Comparison of ENCODE assay signal across 16 cellular contexts in the genomic region with DNA sequence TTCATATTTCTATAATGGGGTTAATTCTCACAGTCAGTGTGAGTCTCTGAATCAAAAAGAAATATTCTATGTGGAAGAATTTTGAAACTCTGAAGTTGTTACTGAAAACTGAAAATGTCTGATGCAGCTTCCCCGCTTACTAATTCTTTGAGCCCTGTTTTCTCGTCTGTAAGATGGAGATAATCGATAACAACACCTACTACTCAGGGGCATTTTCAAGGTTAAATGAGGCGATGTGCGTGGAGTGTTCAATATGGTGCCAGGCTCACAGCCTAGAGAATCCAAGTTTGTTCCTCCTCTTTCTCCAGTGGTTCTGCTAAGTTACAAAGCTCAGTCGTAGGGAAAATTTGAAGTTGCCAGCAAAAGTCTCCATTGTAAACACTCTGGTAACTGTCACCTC.
A peak's percentile ranks its signal among the peaks of the same experiment; 100 is the strongest.
DNase-seq lines count a peak whose midpoint lies in the region; ATAC-seq and TF ChIP-seq lines count a peak whose summit lies in the region.
"Had no signal": no experiment of that assay in that cellular context is flagged by ENCODE, and none has a peak within 500 bp of the region (broad histone marks: within the 10 kb centered on the region; RNA-seq: fewer than 3 reads in every experiment).

No MANE protein-coding gene starts in this region.

- H3K9me3 ChIP-seq in mucosa of descending colon: peaks cover 9% of the 10 kb centered on the region

- peak; percentile 60 for ATAC-seq in activated CD4-positive, alpha-beta T cell treated with anti-CD3 and anti-CD28 coated beads for 36 hours
- peak; percentile 16 to 73 for ATAC-seq in activated naive CD4-positive, alpha-beta T cell treated with anti-CD3 and anti-CD28 coated beads, Interleukin-2, amount 50 U/mL, for 72 hours
- no peak for ATAC-seq in mucosa of descending colon

- H3K4me1 ChIP-seq in mesendoderm (ENCODE audit: control insufficient read depth, low read depth, low read length): no peaks in the 10 kb centered on the region
- no peaks in the 10 kb centered on the region for H3K4me1 ChIP-seq in mucosa of descending colon (ENCODE audit: low read depth)
- H3K4me1 ChIP-seq: BLaER1, Caco-2 had no signal

- H3K79me1 ChIP-seq in mesendoderm (ENCODE audit: low read length): no peaks in the 10 kb centered on the region

- no peaks in the 10 kb centered on the region for H3K9me3 Mint-ChIP-seq in activated CD4-positive, alpha-beta T cell treated with anti-CD3 and anti-CD28 coated beads for 36 hours (ENCODE audit: low read depth)
- H3K9me3 Mint-ChIP-seq in activated naive CD4-positive, alpha-beta T cell treated with anti-CD3 and anti-CD28 coated beads, Interleukin-2, amount 50 U/mL, for 72 hours: no peaks in the 10 kb centered on the region
- no peaks in the 10 kb centered on the region for H3K9me3 Mint-ChIP-seq in T-helper 2 cell treated with Interferon-gamma antibody and Interleukin-4, amounts not matched to agents 5 μg/mL and 100 μg/mL, for 36 hours
- H3K9me3 Mint-ChIP-seq: CD8-positive, alpha-beta memory T cell; H9 had no signal

- DNase-seq in activated CD4-positive, alpha-beta T cell treated with anti-CD3 and anti-CD28 coated beads for 36 hours: no peak
- no peak for DNase-seq in activated CD4-positive, alpha-beta T cell treated with anti-CD3 and anti-CD28 coated beads, Interleukin-2, amount 50 U/mL, for 4 hours
- no peak for DNase-seq in activated naive CD4-positive, alpha-beta T cell treated with anti-CD3 and anti-CD28 coated beads, Interleukin-2, amount 50 U/mL, for 72 hours (ENCODE audit: low spot score in 2 of 2)
- DNase-seq in activated naive CD4-positive, alpha-beta T cell treated with Interleukin-2 at 50 U/mL for 16 hours: no peak
- DNase-seq in T-helper 2 cell treated with Interferon-gamma antibody and Interleukin-4, amounts not matched to agents 5 μg/mL and 100 μg/mL, for 36 hours (ENCODE audit: low spot score): peak; percentile 10
- no peak for DNase-seq in mesendoderm
- DNase-seq in iPS-NIHi11 (ENCODE audit: low spot score): no peak
- no peak for DNase-seq in mucosa of descending colon
- DNase-seq: Caco-2; CD8-positive, alpha-beta memory T cell; DND-41; GDM1; GOT3; H9 had no signal

- TF ChIP-seq CTCF in mucosa of descending colon (IDR thresholded peaks at IDR 0.05): no peak

- intact Hi-C loops in activated CD4-positive, alpha-beta T cell treated with anti-CD3 and anti-CD28 coated beads for 36 hours (cut with DNase I, micrococcal nuclease): loop anchor here in 1 of 2 experiments (2.0 kb wide), 2 partner anchors 43 to 99 kb away; no protein-coding TSS in a partner anchor
- intact Hi-C loops in mucosa of descending colon (cut with DNase I, micrococcal nuclease): no loop called here

- H4K5ac ChIP-seq in mesendoderm (ENCODE audit: low read length): no peak overlapping the region

- H3K36me3 Mint-ChIP-seq in activated CD4-positive, alpha-beta T cell treated with anti-CD3 and anti-CD28 coated beads for 36 hours (ENCODE audit: low read depth): no peaks in the 10 kb centered on the region
- H3K36me3 Mint-ChIP-seq in activated naive CD4-positive, alpha-beta T cell treated with anti-CD3 and anti-CD28 coated beads, Interleukin-2, amount 50 U/mL, for 72 hours: no peaks in the 10 kb centered on the region
- no peaks in the 10 kb centered on the region for H3K36me3 Mint-ChIP-seq in T-helper 2 cell treated with Interferon-gamma antibody and Interleukin-4, amounts not matched to agents 5 μg/mL and 100 μg/mL, for 36 hours (ENCODE audit: low read depth)

- H3K27me3 ChIP-seq in mesendoderm (ENCODE audit: insufficient read depth, low read length, poor library complexity): no peaks in the 10 kb centered on the region
- H3K27me3 ChIP-seq: BLaER1 had no signal

- no peak overlapping the region for H3K56ac ChIP-seq in mesendoderm (ENCODE audit: low read length)

- H3K4me2 ChIP-seq in mesendoderm (ENCODE audit: low read length): no peak overlapping the region
- H3K4me2 ChIP-seq: BLaER1 had no signal

- H3K27me3 Mint-ChIP-seq in activated CD4-positive, alpha-beta T cell treated with anti-CD3 and anti-CD28 coated beads for 36 hours: no peaks in the 10 kb centered on the region
- H3K27me3 Mint-ChIP-seq in T-helper 2 cell treated with Interferon-gamma antibody and Interleukin-4, amounts not matched to agents 5 μg/mL and 100 μg/mL, for 36 hours (ENCODE audit: low read depth): no peaks in the 10 kb centered on the region
- H3K27me3 Mint-ChIP-seq: CD8-positive, alpha-beta memory T cell had no signal

- H3K27ac ChIP-seq in mesendoderm (ENCODE audit: low read depth, low read length): no peak overlapping the region
- H3K27ac ChIP-seq: 22Rv1, BLaER1 had no signal

- H3K4me1 Mint-ChIP-seq in activated CD4-positive, alpha-beta T cell treated with anti-CD3 and anti-CD28 coated beads for 36 hours: peaks cover 13% of the 10 kb centered on the region
- H3K4me1 Mint-ChIP-seq in T-helper 2 cell treated with Interferon-gamma antibody and Interleukin-4, amounts not matched to agents 5 μg/mL and 100 μg/mL, for 36 hours (ENCODE audit: low read depth): peaks cover 2% of the 10 kb centered on the region
- H3K4me1 Mint-ChIP-seq: CD8-positive, alpha-beta memory T cell; H9 had no signal

- H2AK5ac ChIP-seq in mesendoderm (ENCODE audit: low read length): no peak overlapping the region

- H3K4ac ChIP-seq in mesendoderm (ENCODE audit: low read depth, low read length): no peak overlapping the region

- no peak overlapping the region for H2BK15ac ChIP-seq in mesendoderm (replicated peaks; ENCODE audit: low read depth)

- no CpG with 5 or more reads among the region's 6 CpGs for WGBS in mesendoderm (ENCODE audit: extremely low coverage, insufficient coverage, low lambda C conversion rate)

- H3K23ac ChIP-seq in mesendoderm (ENCODE audit: low read length): no peak overlapping the region

- no peak overlapping the region for H3K4me3 ChIP-seq in mesendoderm (ENCODE audit: low read length)
- H3K4me3 ChIP-seq in mucosa of descending colon: no peak overlapping the region
- H3K4me3 ChIP-seq: BLaER1 had no signal

- H3K79me2 ChIP-seq in mesendoderm (ENCODE audit: control insufficient read depth, insufficient read depth, low read length): no peaks in the 10 kb centered on the region

- no peak overlapping the region for H2BK120ac ChIP-seq in mesendoderm (ENCODE audit: low read depth, low read length)

- H3K18ac ChIP-seq in mesendoderm (ENCODE audit: low read length): peak overlapping the region; percentile 14

- no peak overlapping the region for H2BK5ac ChIP-seq in mesendoderm (ENCODE audit: low read length)

- no peak overlapping the region for H3K9ac ChIP-seq in mesendoderm (ENCODE audit: low read length)
- H3K9ac ChIP-seq: BLaER1 had no signal

- no peaks in the 10 kb centered on the region for H3K36me3 ChIP-seq in mesendoderm (ENCODE audit: control insufficient read depth, insufficient read depth, low read length)
- no peaks in the 10 kb centered on the region for H3K36me3 ChIP-seq in mucosa of descending colon (ENCODE audit: low read depth)
- H3K36me3 ChIP-seq: BLaER1 had no signal

- no peak overlapping the region for H3K4me3 Mint-ChIP-seq in activated CD4-positive, alpha-beta T cell treated with anti-CD3 and anti-CD28 coated beads for 36 hours
- H3K4me3 Mint-ChIP-seq in T-helper 2 cell treated with Interferon-gamma antibody and Interleukin-4, amounts not matched to agents 5 μg/mL and 100 μg/mL, for 36 hours: no peak overlapping the region
- H3K4me3 Mint-ChIP-seq: CD8-positive, alpha-beta memory T cell; H9 had no signal

- no peak overlapping the region for H4K8ac ChIP-seq in mesendoderm (ENCODE audit: low read depth, low read length)

- peak overlapping the region; percentile 52 for H3K27ac Mint-ChIP-seq in activated CD4-positive, alpha-beta T cell treated with anti-CD3 and anti-CD28 coated beads for 36 hours
- no peak overlapping the region for H3K27ac Mint-ChIP-seq in activated naive CD4-positive, alpha-beta T cell treated with anti-CD3 and anti-CD28 coated beads, Interleukin-2, amount 50 U/mL, for 72 hours
- no peak overlapping the region for H3K27ac Mint-ChIP-seq in T-helper 2 cell treated with Interferon-gamma antibody and Interleukin-4, amounts not matched to agents 5 μg/mL and 100 μg/mL, for 36 hours
- H3K27ac Mint-ChIP-seq: CD8-positive, alpha-beta memory T cell; H9 had no signal

- POLR2A ChIA-PET in activated CD4-positive, alpha-beta T cell treated with anti-CD3 and anti-CD28 coated beads for 36 hours (lab: Charles Lee): no interaction called here

- CTCF ChIA-PET in activated CD4-positive, alpha-beta T cell treated with anti-CD3 and anti-CD28 coated beads for 36 hours (lab: Charles Lee): interaction anchor here (0.7 to 1.7 kb wide), 3 partner anchors 9 to 157 kb away, joined by 3 to 5 read pairs (median 4); no protein-coding TSS in a partner anchor
